15 cellular contexts compared by ENCODE assay signal in genomic region chr15:69084404-69085030, GRCh38.
DNase-seq lines count a peak whose midpoint lies in the region; ATAC-seq and TF ChIP-seq lines count a peak whose summit lies in the region.
"Had no signal": no experiment of that assay in that cellular context is flagged by ENCODE, and none has a peak within 500 bp of the region (broad histone marks: within the 10 kb centered on the region; RNA-seq: fewer than 3 reads in every experiment).

No MANE protein-coding gene starts in this region.

- no peaks in the 10 kb centered on the region for H3K9me3 Mint-ChIP-seq in WTC11
- H3K9me3 Mint-ChIP-seq in nephron = no peaks in the 10 kb centered on the region
- H3K9me3 Mint-ChIP-seq in activated CD4-positive, alpha-beta memory T cell treated with anti-CD3 and anti-CD28 coated beads for 36 hours = no peaks in the 10 kb centered on the region
- H3K9me3 Mint-ChIP-seq: HFFc6 had no signal

- no peaks in the 10 kb centered on the region for H3K36me3 ChIP-seq in A673 (ENCODE audit: insufficient read depth, low read length, poor library complexity, severe bottlenecking)
- no peaks in the 10 kb centered on the region for H3K36me3 ChIP-seq in BLaER1 treated with 17β-estradiol and CSF1 and Interleukin-3, amounts not matched to agents 10 nM and 100 nM
- H3K36me3 ChIP-seq: HAP-1 had no signal

- peaks cover 16% of the 10 kb centered on the region for H3K27me3 Mint-ChIP-seq in WTC11 (ENCODE audit: low read depth)
- H3K27me3 Mint-ChIP-seq in nephron (ENCODE audit: low read depth) = peaks cover 36% of the 10 kb centered on the region
- H3K27me3 Mint-ChIP-seq in activated CD4-positive, alpha-beta memory T cell treated with anti-CD3 and anti-CD28 coated beads for 36 hours = peaks cover 9% of the 10 kb centered on the region
- H3K27me3 Mint-ChIP-seq: CD4-positive, CD25-positive, alpha-beta regulatory T cell had no signal

- H3K27ac ChIP-seq in A673 (ENCODE audit: low read depth, low read length, poor library complexity, severe bottlenecking) = peak overlapping the region; percentile 93
- no peak overlapping the region for H3K27ac ChIP-seq in BLaER1 treated with 17β-estradiol and CSF1 and Interleukin-3, amounts not matched to agents 10 nM and 100 nM
- H3K27ac ChIP-seq: HL-60 had no signal

- ATAC-seq in WTC11 (no peak), GM18517 (IDR thresholded peaks at IDR 0.05; ENCODE audit: unreplicated experiment) (no peak)

- no peak overlapping the region for H3K9ac ChIP-seq in BLaER1 treated with 17β-estradiol and CSF1 and Interleukin-3, amounts not matched to agents 10 nM and 100 nM

- H3K4me1 ChIP-seq in A673 (ENCODE audit: insufficient read depth, low read length, poor library complexity, severe bottlenecking) = peaks cover 63% of the 10 kb centered on the region
- peaks cover 16 to 74% (median 54%) of the 10 kb centered on the region in 10 experiments for H3K4me1 ChIP-seq in BLaER1 treated with 17β-estradiol and CSF1 and Interleukin-3, amounts not matched to agents 10 nM and 100 nM

- no TSS peak for BruUV-seq in A673 (replicated peaks; lab: Mats Ljungman, UMichigan)

- DNase-seq in A673 (ENCODE audit: low spot score) (peak; percentile 85), WTC11 (ENCODE audit: low spot score) (no peak), globus pallidus (ENCODE audit: low spot score) (no peak), DMS79 (lab: John Stamatoyannopoulos, UW) (no peak)
- no peak for DNase-seq in activated CD4-positive, alpha-beta memory T cell treated with anti-CD3 and anti-CD28 coated beads for 36 hours
- DNase-seq: CD4-positive, CD25-positive, alpha-beta regulatory T cell; DMS53; GOT3; HFFc6; KBM-7 had no signal

- H3K4me3 Mint-ChIP-seq in WTC11 (no peak overlapping the region), nephron (no peak overlapping the region)
- H3K4me3 Mint-ChIP-seq in activated CD4-positive, alpha-beta memory T cell treated with anti-CD3 and anti-CD28 coated beads for 36 hours = no peak overlapping the region
- H3K4me3 Mint-ChIP-seq: HFFc6 had no signal

- peak overlapping the region in 6 of 11 experiments; percentile 11 to 95 (median 56); a peak in 12 of 22 replicates for H3K4me2 ChIP-seq in BLaER1 treated with 17β-estradiol and CSF1 and Interleukin-3, amounts not matched to agents 10 nM and 100 nM

- no peaks in the 10 kb centered on the region for H3K27me3 ChIP-seq in A673 (replicated peaks; ENCODE audit: insufficient read depth, low read depth, low read length, poor library complexity)
- peaks cover 0 to 9% (median 0%) of the 10 kb centered on the region in 11 experiments; a peak in 5 of 22 replicates for H3K27me3 ChIP-seq in BLaER1 treated with 17β-estradiol and CSF1 and Interleukin-3, amounts not matched to agents 10 nM and 100 nM

- intact Hi-C loops in A673 (cut with micrococcal nuclease; ENCODE audit: unreplicated experiment) = loop anchor here (5.0 kb wide), 1 partner anchor 78 kb away; the partner anchor contains the start of gene GLCE
- intact Hi-C loops in activated CD4-positive, alpha-beta memory T cell treated with anti-CD3 and anti-CD28 coated beads for 36 hours (cut with micrococcal nuclease) = no loop called here

- H3K27ac Mint-ChIP-seq in WTC11 (no peak overlapping the region), nephron (peak overlapping the region in 2 of 3 experiments; percentile 30 to 72)
- H3K27ac Mint-ChIP-seq in activated CD4-positive, alpha-beta memory T cell treated with anti-CD3 and anti-CD28 coated beads for 36 hours = no peak overlapping the region
- H3K27ac Mint-ChIP-seq: HFFc6 had no signal

- TF ChIP-seq CTCF in A673 (conservative IDR thresholded peaks at IDR 0.05; ENCODE audit: low read depth, low read length) (no peak), WTC11 (IDR thresholded peaks at IDR 0.05) (no peak), nephron (IDR thresholded peaks at IDR 0.05; ENCODE audit: unreplicated experiment in 3 of 3) (no peak)

- peak overlapping the region; percentile 19 for H3K4me3 ChIP-seq in A673 (ENCODE audit: low read depth, low read length, poor library complexity, severe bottlenecking)
- H3K4me3 ChIP-seq in BLaER1 treated with 17β-estradiol and CSF1 and Interleukin-3, amounts not matched to agents 10 nM and 100 nM = no peak overlapping the region
- H3K4me3 ChIP-seq: HAP-1 had no signal

- POLR2A ChIA-PET in A673 (lab: Charles Lee; ENCODE audit: low non-redundant PET) = interaction anchor here (0.8 kb wide), 1 partner anchor 921 kb away, joined by 32 read pairs; no protein-coding TSS in a partner anchor
- POLR2A ChIA-PET in WTC11 (lab: Charles Lee) = interaction anchor here (0.6 to 0.8 kb wide), 2 partner anchors 86 to 1057 kb away, joined by 3 to 12 read pairs; no protein-coding TSS in a partner anchor
- POLR2A ChIA-PET in activated CD4-positive, alpha-beta memory T cell treated with anti-CD3 and anti-CD28 coated beads for 36 hours (lab: Charles Lee) = no interaction called here

- CTCF ChIA-PET in A673 (lab: Charles Lee) = interaction anchor here (1.2 kb wide), 1 partner anchor 38 kb away, joined by 3 read pairs; no protein-coding TSS in a partner anchor
- CTCF ChIA-PET in WTC11 (lab: Charles Lee) = interaction anchor here (1.5 kb wide), 1 partner anchor 25 kb away, joined by 5 read pairs; no protein-coding TSS in a partner anchor
- CTCF ChIA-PET in activated CD4-positive, alpha-beta memory T cell treated with anti-CD3 and anti-CD28 coated beads for 36 hours (lab: Charles Lee) = interaction anchor here (0.8 kb wide), 1 partner anchor 310 kb away, joined by 3 read pairs; no protein-coding TSS in a partner anchor

- H4K20me1 ChIP-seq in BLaER1 treated with 17β-estradiol and CSF1 and Interleukin-3, amounts not matched to agents 10 nM and 100 nM = no peaks in the 10 kb centered on the region

- no peaks in the 10 kb centered on the region for H3K9me3 ChIP-seq in A673 (ENCODE audit: low read depth, low read length, poor library complexity, severe bottlenecking)
- no peaks in the 10 kb centered on the region; a peak in 1 of 22 replicates for H3K9me3 ChIP-seq in BLaER1 treated with 17β-estradiol and CSF1 and Interleukin-3, amounts not matched to agents 10 nM and 100 nM (replicated peaks in 1 of 11)
- H3K9me3 ChIP-seq: HAP-1 had no signal

- no peaks in the 10 kb centered on the region for H3K36me3 Mint-ChIP-seq in WTC11
- H3K36me3 Mint-ChIP-seq in nephron (ENCODE audit: low read depth) = no peaks in the 10 kb centered on the region
- H3K36me3 Mint-ChIP-seq in activated CD4-positive, alpha-beta memory T cell treated with anti-CD3 and anti-CD28 coated beads for 36 hours = no peaks in the 10 kb centered on the region

- H3K4me1 Mint-ChIP-seq in WTC11 (peaks cover 90% of the 10 kb centered on the region), nephron (peaks cover 73% of the 10 kb centered on the region)
- H3K4me1 Mint-ChIP-seq in activated CD4-positive, alpha-beta memory T cell treated with anti-CD3 and anti-CD28 coated beads for 36 hours (ENCODE audit: low read depth) = peaks cover 11% of the 10 kb centered on the region

TF ChIP-seq in WTC11, 78 proteins besides CTCF, POLR2A, EP300 and RAD21:
- TF ChIP-seq ETV6 (CRISPR knock-in tag; IDR thresholded peaks at IDR 0.05) (0 out of 2 replicates have a peak, but pooled peaks have one; percentile 28), ZNF512 (CRISPR knock-in tag; IDR thresholded peaks at IDR 0.05; ENCODE audit: borderline replicate concordance) (peak; percentile 77; the same call in 1 of the 2 replicates), NFE2L1 (CRISPR knock-in tag; IDR thresholded peaks at IDR 0.05) (peak; percentile 52; the same call in 1 of the 2 replicates), JAZF1 (CRISPR knock-in tag; IDR thresholded peaks at IDR 0.05) (no peak)
- TF ChIP-seq, protein P1, sequence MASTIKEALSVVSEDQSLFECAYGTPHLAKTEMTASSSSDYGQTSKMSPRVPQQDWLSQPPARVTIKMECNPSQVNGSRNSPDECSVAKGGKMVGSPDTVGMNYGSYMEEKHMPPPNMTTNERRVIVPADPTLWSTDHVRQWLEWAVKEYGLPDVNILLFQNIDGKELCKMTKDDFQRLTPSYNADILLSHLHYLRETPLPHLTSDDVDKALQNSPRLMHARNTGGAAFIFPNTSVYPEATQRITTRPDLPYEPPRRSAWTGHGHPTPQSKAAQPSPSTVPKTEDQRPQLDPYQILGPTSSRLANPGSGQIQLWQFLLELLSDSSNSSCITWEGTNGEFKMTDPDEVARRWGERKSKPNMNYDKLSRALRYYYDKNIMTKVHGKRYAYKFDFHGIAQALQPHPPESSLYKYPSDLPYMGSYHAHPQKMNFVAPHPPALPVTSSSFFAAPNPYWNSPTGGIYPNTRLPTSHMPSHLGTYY (CRISPR knock-in tag; IDR thresholded peaks at IDR 0.05) = no peak

Comparison
In these comparisons a context has a peak if more than half of its experiments do, and no peak if none do; other contexts are left out.
1. H3K27ac Mint-ChIP-seq: peak in nephron (2 of 3); none in WTC11 (single experiment) and activated CD4-positive, alpha-beta memory T cell treated with anti-CD3 and anti-CD28 coated beads for 36 hours (single experiment).